ENCODE assay signal across 1 cellular context in the genomic region with DNA sequence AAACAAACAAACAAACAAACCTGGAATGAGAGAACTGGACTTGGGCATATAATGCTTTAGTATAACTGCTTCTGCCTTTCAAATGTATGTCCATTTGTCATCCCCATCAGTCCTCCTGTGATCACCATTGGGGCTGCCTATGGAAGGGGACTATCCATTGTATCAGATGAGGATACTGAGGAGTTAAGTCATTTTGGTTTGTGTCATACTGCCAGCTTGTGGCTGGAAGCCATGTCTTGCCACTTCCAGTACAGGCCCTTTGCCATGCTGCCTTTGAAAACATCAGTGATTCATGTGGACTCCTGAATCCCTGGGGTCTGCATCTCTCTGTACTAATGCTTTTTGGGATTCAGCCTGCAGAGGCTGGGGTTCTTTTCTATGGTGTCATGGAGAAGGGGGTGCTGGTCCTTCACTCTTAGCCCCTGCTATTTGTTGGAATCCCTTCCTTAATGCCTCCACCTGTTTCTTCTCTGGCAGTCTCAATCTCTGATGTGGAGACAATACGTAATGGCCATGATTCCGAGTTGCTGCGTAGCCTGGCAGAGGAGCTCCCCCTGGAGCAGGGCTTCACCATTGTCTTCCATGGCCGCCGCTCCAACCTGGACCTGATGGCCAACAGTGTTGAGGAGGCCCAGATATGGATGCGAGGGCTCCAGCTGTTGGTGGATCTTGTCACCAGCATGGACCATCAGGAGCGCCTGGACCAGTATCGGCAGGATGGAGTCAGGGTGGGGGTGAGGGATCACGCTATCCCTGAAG.
TF ChIP-seq lines count a peak whose summit lies in the region.

No MANE protein-coding gene starts in this region.

TF ChIP-seq in H1, 55 proteins besides CTCF, POLR2A, EP300 and RAD21:
- TF ChIP-seq E2F6 (IDR thresholded peaks at IDR 0.05) (no peak), HDAC6 (IDR thresholded peaks at IDR 0.05; ENCODE audit: low read depth, low read length) (no peak), GABPA (IDR thresholded peaks at IDR 0.05; ENCODE audit: borderline replicate concordance, insufficient read depth, low read length) (no peak), NRF1 (IDR thresholded peaks at IDR 0.05; ENCODE audit: low read depth, low read length) (no peak), CBX5 (IDR thresholded peaks at IDR 0.05; ENCODE audit: low read depth, low read length) (no peak), BCL11A (IDR thresholded peaks at IDR 0.05; ENCODE audit: low read depth in 2 of 2, low read length in 2 of 2) (no peak), NANOG (IDR thresholded peaks at IDR 0.05; ENCODE audit: insufficient read depth, low read depth, low read length, poor library complexity, severe bottlenecking) (no peak), BRCA1 (IDR thresholded peaks at IDR 0.05; ENCODE audit: low read depth, low read length) (no peak), YY1 (IDR thresholded peaks at IDR 0.05; ENCODE audit: low read depth, low read length) (no peak), POU5F1 (IDR thresholded peaks at IDR 0.05; ENCODE audit: low read depth, low read length) (no peak), EZH2 (IDR thresholded peaks at IDR 0.05; ENCODE audit: low read depth, low read length, severe bottlenecking) (no peak), SUZ12 (IDR thresholded peaks at IDR 0.05; ENCODE audit: low read length) (no peak), CHD2 (IDR thresholded peaks at IDR 0.05; ENCODE audit: low read length) (no peak), JUND (IDR thresholded peaks at IDR 0.05; ENCODE audit: low read length) (no peak), TBP (IDR thresholded peaks at IDR 0.05; ENCODE audit: low read depth, low read length) (no peak), CBX8 (IDR thresholded peaks at IDR 0.05; ENCODE audit: borderline replicate concordance, low read depth, low read length) (no peak)
- TF ChIP-seq, protein P1, sequence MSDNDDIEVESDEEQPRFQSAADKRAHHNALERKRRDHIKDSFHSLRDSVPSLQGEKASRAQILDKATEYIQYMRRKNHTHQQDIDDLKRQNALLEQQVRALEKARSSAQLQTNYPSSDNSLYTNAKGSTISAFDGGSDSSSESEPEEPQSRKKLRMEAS (IDR thresholded peaks at IDR 0.05), result no peak
- TF ChIP-seq, protein P2, sequence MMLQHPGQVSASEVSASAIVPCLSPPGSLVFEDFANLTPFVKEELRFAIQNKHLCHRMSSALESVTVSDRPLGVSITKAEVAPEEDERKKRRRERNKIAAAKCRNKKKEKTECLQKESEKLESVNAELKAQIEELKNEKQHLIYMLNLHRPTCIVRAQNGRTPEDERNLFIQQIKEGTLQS (IDR thresholded peaks at IDR 0.05; ENCODE audit: insufficient read depth, low read depth, low read length), result no peak
TF ChIP-seq in H1: peak in this region for 0.
